Comparison of ENCODE assay signal across 1 cellular context in genomic region chr1:234957330-234958065, GRCh38.
A peak's percentile ranks its signal among the peaks of the same experiment; 100 is the strongest.
TF ChIP-seq lines count a peak whose summit lies in the region.

No MANE protein-coding gene starts in this region.

TF ChIP-seq in HepG2, 621 proteins besides CTCF, POLR2A, EP300 and RAD21 (continued from another document and continues in another):
- TF ChIP-seq HNF1A (IDR thresholded peaks at IDR 0.05; ENCODE audit: low read depth): peak; percentile 86
- TF ChIP-seq HNF1A (CRISPR knock-in tag; IDR thresholded peaks at IDR 0.05; ENCODE audit: borderline replicate concordance): peak; percentile 96
- TF ChIP-seq ELF4 (CRISPR knock-in tag; IDR thresholded peaks at IDR 0.05; ENCODE audit: borderline replicate concordance): peak; percentile 58; the same call in 1 of the 2 replicates
- no peak for TF ChIP-seq FIP1L1 (IDR thresholded peaks at IDR 0.05; ENCODE audit: borderline replicate concordance, insufficient read depth, low read depth, low read length)
- TF ChIP-seq KIAA2018 (CRISPR knock-in tag; IDR thresholded peaks at IDR 0.05; ENCODE audit: borderline replicate concordance): no peak
- peak; percentile 98 for TF ChIP-seq NR2F6 (IDR thresholded peaks at IDR 0.05)
- TF ChIP-seq NR2F6 (CRISPR knock-in tag; IDR thresholded peaks at IDR 0.05): peak; percentile 98
- 0 out of 2 replicates have a peak, but pooled peaks have one; percentile 33 for TF ChIP-seq ZNF101 (CRISPR knock-in tag; IDR thresholded peaks at IDR 0.05; ENCODE audit: borderline replicate concordance, low read depth)
- no peak for TF ChIP-seq HNRNPUL1 (IDR thresholded peaks at IDR 0.05; ENCODE audit: low read depth, low read length)
- TF ChIP-seq PCBP1 (IDR thresholded peaks at IDR 0.05; ENCODE audit: borderline replicate concordance, low read depth, low read length): no peak
- 0 out of 2 replicates have a peak, but pooled peaks have one; percentile 23 for TF ChIP-seq ZHX1 (CRISPR knock-in tag; IDR thresholded peaks at IDR 0.05; ENCODE audit: low read depth)
- no peak for TF ChIP-seq ZMYM2 (CRISPR knock-in tag; IDR thresholded peaks at IDR 0.05)
- no peak for TF ChIP-seq USF2 (IDR thresholded peaks at IDR 0.05; ENCODE audit: low read depth, low read length)
- TF ChIP-seq USF2 (CRISPR knock-in tag; IDR thresholded peaks at IDR 0.05; ENCODE audit: borderline replicate concordance): no peak; the same call in 1 of the 2 replicates
- TF ChIP-seq ZNF615 (CRISPR knock-in tag; IDR thresholded peaks at IDR 0.05; ENCODE audit: borderline replicate concordance): no peak
- TF ChIP-seq FOXM1 (CRISPR knock-in tag; IDR thresholded peaks at IDR 0.05): no peak
- peak; percentile 99 for TF ChIP-seq HNF4G (IDR thresholded peaks at IDR 0.05; ENCODE audit: borderline replicate concordance, low read depth, low read length)
- TF ChIP-seq HNF4G (CRISPR knock-in tag; IDR thresholded peaks at IDR 0.05; ENCODE audit: borderline replicate concordance, low read depth): peak; percentile 97
- TF ChIP-seq MEF2D (CRISPR knock-in tag; IDR thresholded peaks at IDR 0.05): peak; percentile 65; the same call in 1 of the 2 replicates
- no peak for TF ChIP-seq FOXP1 (IDR thresholded peaks at IDR 0.05)
- peak; percentile 86 for TF ChIP-seq FOXP1 (CRISPR knock-in tag; IDR thresholded peaks at IDR 0.05)
- no peak for TF ChIP-seq AGO2 (optimal IDR thresholded peaks at IDR 0.05; ENCODE audit: low read depth, low read length)
- no peak for TF ChIP-seq TIGD3 (CRISPR knock-in tag; IDR thresholded peaks at IDR 0.05; ENCODE audit: borderline replicate concordance)
- peak; percentile 95 for TF ChIP-seq NR2F1 (CRISPR knock-in tag; IDR thresholded peaks at IDR 0.05)
- TF ChIP-seq ARHGAP35 (CRISPR knock-in tag; IDR thresholded peaks at IDR 0.05; ENCODE audit: borderline replicate concordance): no peak
- TF ChIP-seq CBX1 (IDR thresholded peaks at IDR 0.05; ENCODE audit: low read depth): no peak
- no peak for TF ChIP-seq SRSF4 (IDR thresholded peaks at IDR 0.05; ENCODE audit: low read depth, low read length, poor library complexity, severe bottlenecking)
- no peak for TF ChIP-seq SOX6 (IDR thresholded peaks at IDR 0.05)
- TF ChIP-seq SOX6 (CRISPR knock-in tag; IDR thresholded peaks at IDR 0.05): peak; percentile 97
- TF ChIP-seq SAFB2 (CRISPR knock-in tag; IDR thresholded peaks at IDR 0.05; ENCODE audit: borderline replicate concordance, low read depth): peak; percentile 94; the same call in 1 of the 2 replicates
- no peak for TF ChIP-seq BRCA1 (CRISPR knock-in tag; IDR thresholded peaks at IDR 0.05)
- TF ChIP-seq ZNF597 (CRISPR knock-in tag; IDR thresholded peaks at IDR 0.05): no peak
- peak; percentile 33; the same call in 1 of the 2 replicates for TF ChIP-seq ZNF567 (CRISPR knock-in tag; IDR thresholded peaks at IDR 0.05; ENCODE audit: borderline replicate concordance)
- TF ChIP-seq ZNF296 (CRISPR knock-in tag; conservative IDR thresholded peaks at IDR 0.05): 0 out of 2 replicates have a peak, but pooled peaks have one; percentile 40
- no peak for TF ChIP-seq GABPA (IDR thresholded peaks at IDR 0.05; ENCODE audit: low read depth, low read length)
- TF ChIP-seq GABPA (CRISPR knock-in tag; IDR thresholded peaks at IDR 0.05; ENCODE audit: low read depth): no peak
- TF ChIP-seq THAP11 (CRISPR knock-in tag; IDR thresholded peaks at IDR 0.05): peak; percentile 69
- peak; percentile 56; the same call in 1 of the 2 replicates for TF ChIP-seq ZC3H4 (CRISPR knock-in tag; IDR thresholded peaks at IDR 0.05; ENCODE audit: borderline replicate concordance)
- no peak for TF ChIP-seq ETS1 (CRISPR knock-in tag; IDR thresholded peaks at IDR 0.05)
- peak; percentile 61 for TF ChIP-seq GATAD1 (CRISPR knock-in tag; IDR thresholded peaks at IDR 0.05)
